In genomic region chr1:109718495-109718894, GRCh38 we compare ENCODE assay signal across 6 cellular contexts. TPM values are rescaled to one million over a fixed set of nuclear protein-coding genes. Genes with fewer than 3 reads are reported as not detected.
DNase-seq lines count a peak whose midpoint lies in the region.
"Had no signal": no experiment of that assay in that cellular context is flagged by ENCODE, and none has a peak within 500 bp of the region (broad histone marks: within the 10 kb centered on the region; RNA-seq: fewer than 3 reads in every experiment).

No MANE protein-coding gene starts in this region.

- H3K9me2 ChIP-seq in Karpas-422 (replicated peaks; ENCODE audit: insufficient read depth, low read length): no peaks in the 10 kb centered on the region

- H3K27me3 ChIP-seq in Karpas-422 (ENCODE audit: low read length): no peaks in the 10 kb centered on the region

- no peak overlapping the region for H3K4me2 ChIP-seq in Karpas-422 (ENCODE audit: low read depth, low read length, poor library complexity, severe bottlenecking)

- H4K20me1 ChIP-seq in Karpas-422 (ENCODE audit: insufficient read depth, low read depth, low read length): no peaks in the 10 kb centered on the region

- H3K36me3 ChIP-seq in Karpas-422 (ENCODE audit: insufficient read depth, low read length): no peaks in the 10 kb centered on the region

- no peak overlapping the region for H3K9ac ChIP-seq in Karpas-422 (ENCODE audit: low read length)

- no peak overlapping the region for H3K4me3 ChIP-seq in Karpas-422 (ENCODE audit: low read length)

- peak; percentile 42 for DNase-seq in Karpas-422
- DNase-seq in cerebellar cortex (ENCODE audit: low spot score): peak; percentile 52
- DNase-seq in renal cortical epithelial cell (ENCODE audit: low read depth): peak; percentile 63
- DNase-seq in ecto neural progenitor cell (ENCODE audit: low spot score): no peak
- no peak for DNase-seq in activated CD8-positive, alpha-beta memory T cell treated with anti-CD3 and anti-CD28 coated beads for 24 hours
- DNase-seq: Kasumi-1 had no signal

- no peak overlapping the region for H2AFZ ChIP-seq in Karpas-422 (ENCODE audit: low read length)

- no peak overlapping the region for H3K27ac ChIP-seq in Karpas-422 (ENCODE audit: low read length)

- no peaks in the 10 kb centered on the region for H3K79me2 ChIP-seq in Karpas-422 (ENCODE audit: low read length)

- H3K4me1 ChIP-seq in Karpas-422 (ENCODE audit: low read length): peaks cover 18% of the 10 kb centered on the region

- H3K9me3 ChIP-seq in Karpas-422 (ENCODE audit: low read length): no peaks in the 10 kb centered on the region

RNA-seq across cellular contexts. Expression of gene GSTM5, which starts 6.4 kb away (rescaled TPM):
- total RNA-seq in Karpas-422 (2014; rRNA removed; shearing (Covaris generic); ENCODE audit: low replicate concordance): not detected in 2 replicates
- total RNA-seq in renal cortical epithelial cell: not detected in 2 replicates

RNA-seq across cellular contexts. Expression of gene GSTM3, which starts 22.3 kb away (rescaled TPM):
- total RNA-seq in Karpas-422 (2014; rRNA removed; shearing (Covaris generic); ENCODE audit: low replicate concordance): not detected in 2 replicates
- total RNA-seq in renal cortical epithelial cell: 75.2 and 85.6 TPM in 2 replicates

RNA-seq across cellular contexts. Expression of gene GSTM1, which starts 30.9 kb away (rescaled TPM):
- 8.5 and 14.4 TPM in 2 replicates for total RNA-seq in Karpas-422 (2014; rRNA removed; shearing (Covaris generic); ENCODE audit: low replicate concordance)
- total RNA-seq in renal cortical epithelial cell: 8.0 and 15.1 TPM in 2 replicates

RNA-seq across cellular contexts. Expression of gene EPS8L3, which starts 45.2 kb away (rescaled TPM):
- not detected in 2 replicates for total RNA-seq in Karpas-422 (2014; rRNA removed; shearing (Covaris generic); ENCODE audit: low replicate concordance)
- total RNA-seq in renal cortical epithelial cell: not detected in 2 replicates

RNA-seq across cellular contexts. Expression of gene GSTM2, which starts 50.6 kb away (rescaled TPM):
- 6.2 and 7.3 TPM in 2 replicates for total RNA-seq in Karpas-422 (2014; rRNA removed; shearing (Covaris generic); ENCODE audit: low replicate concordance)
- 1.4 and 14.7 TPM in 2 replicates for total RNA-seq in renal cortical epithelial cell

Comparison
In these comparisons a context has a peak if more than half of its experiments do, and no peak if none do; other contexts are left out.
1. DNase-seq: peak in Karpas-422 (single experiment), cerebellar cortex (single experiment) and renal cortical epithelial cell (single experiment); none in ecto neural progenitor cell (single experiment) and activated CD8-positive, alpha-beta memory T cell treated with anti-CD3 and anti-CD28 coated beads for 24 hours (single experiment).
2. RNA of gene GSTM3, which starts 22.3 kb away (total RNA-seq): 75.2 to 85.6 TPM in renal cortical epithelial cell; not detected in Karpas-422; every median in the first group is over 10 times any median in the second.